ENCODE assay signal across 14 cellular contexts in the genomic region with DNA sequence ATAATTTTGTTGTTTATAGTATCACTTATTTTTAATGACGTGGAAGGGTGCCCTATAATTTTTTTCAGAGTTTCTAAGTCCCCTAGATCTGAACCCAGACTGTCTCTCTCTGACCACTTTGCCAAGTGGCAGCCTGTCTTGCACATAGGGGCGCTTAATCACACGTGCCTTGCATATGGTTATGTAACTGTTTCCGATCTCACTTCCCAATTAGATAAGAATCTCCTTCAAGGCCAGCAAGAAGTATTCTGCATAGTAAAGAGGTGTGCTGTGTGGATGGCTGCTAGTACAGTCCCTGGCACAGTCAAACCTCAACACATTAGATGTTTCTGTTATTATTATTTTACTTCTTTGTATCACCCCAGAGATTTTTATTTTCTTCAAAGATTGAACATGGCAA.
"Had no signal": no experiment of that assay in that cellular context is flagged by ENCODE, and none has a peak within 500 bp of the region (broad histone marks: within the 10 kb centered on the region; RNA-seq: fewer than 3 reads in every experiment).

No MANE protein-coding gene starts in this region.

- H3K27me3 ChIP-seq: cardiac muscle cell, sigmoid colon had no signal

- H3K4me3 ChIP-seq: cardiac muscle cell, psoas muscle, sigmoid colon had no signal

- H3K4me1 ChIP-seq: psoas muscle, sigmoid colon had no signal

- H3K27ac ChIP-seq: cardiac muscle cell, psoas muscle, sigmoid colon, VCaP had no signal

- DNase-seq: activated CD4-positive, alpha-beta T cell treated with anti-CD3 and anti-CD28 coated beads for 4 hours; activated CD8-positive, alpha-beta memory T cell treated with anti-CD3 and anti-CD28 coated beads, Interleukin-2, amount 50 U/mL, for 4 hours; activated CD8-positive, alpha-beta T cell treated with anti-CD3 and anti-CD28 coated beads for 36 hours; activated naive CD4-positive, alpha-beta T cell; activated T-cell treated with anti-CD3 and anti-CD28 coated beads, Interleukin-2, amount 50 U/mL, for 72 hours; foreskin melanocyte; head of caudate nucleus; mesenchymal stem cell; psoas muscle; sigmoid colon; stimulated activated CD4-positive, alpha-beta T cell treated with anti-CD3 and anti-CD28 coated beads, Interleukin-2, amount 100 ng/mL, for 24 hours; stimulated activated naive B cell treated with anti-CD40 and anti-IgM and Interleukin-4, amounts not matched to agents 10 μg/mL and 1 μg/mL and 100 μg/mL, for 72 hours had no signal

- ATAC-seq: activated CD8-positive, alpha-beta T cell treated with anti-CD3 and anti-CD28 coated beads for 36 hours; activated T-cell treated with anti-CD3 and anti-CD28 coated beads, Interleukin-2, amount 50 U/mL, for 72 hours; psoas muscle; stimulated activated naive B cell treated with anti-CD40 and anti-IgM and Interleukin-4, amounts not matched to agents 10 μg/mL and 1 μg/mL and 100 μg/mL, for 72 hours had no signal

- H3K36me3 ChIP-seq: cardiac muscle cell, sigmoid colon had no signal
